In genomic region chrX:25003066-25003849, GRCh38 we compare ENCODE assay signal across 14 cellular contexts. TPM values are rescaled to one million over a fixed set of nuclear protein-coding genes. Genes with fewer than 3 reads are reported as not detected.
A peak's percentile ranks its signal among the peaks of the same experiment; 100 is the strongest.
DNase-seq lines count a peak whose midpoint lies in the region; ATAC-seq lines count a peak whose summit lies in the region.
"Had no signal": no experiment of that assay in that cellular context is flagged by ENCODE, and none has a peak within 500 bp of the region (broad histone marks: within the 10 kb centered on the region; RNA-seq: fewer than 3 reads in every experiment).

No MANE protein-coding gene starts in this region.

- DNase-seq in COLO668 (lab: John Stamatoyannopoulos, UW; ENCODE audit: unreplicated experiment) (peak; percentile 3), DMS 273 (lab: John Stamatoyannopoulos, UW; ENCODE audit: unreplicated experiment) (no peak), activated gamma-delta T cell (lab: John Stamatoyannopoulos, UW) (no peak), pons (ENCODE audit: low spot score) (no peak)
- no peak for DNase-seq in effector memory CD8-positive, alpha-beta T cell
- no peak for DNase-seq in naive thymus-derived CD4-positive, alpha-beta T cell
- DNase-seq: COR-L47, MM.1S, spleen had no signal

- peaks cover 5% of the 10 kb centered on the region for H3K36me3 Mint-ChIP-seq in IgD-negative memory B cell
- H3K36me3 Mint-ChIP-seq in effector memory CD8-positive, alpha-beta T cell (ENCODE audit: insufficient read depth): peaks cover 8% of the 10 kb centered on the region
- H3K36me3 Mint-ChIP-seq in naive thymus-derived CD4-positive, alpha-beta T cell: peaks cover 0 to 2% (median 0%) of the 10 kb centered on the region in 5 donors

- CTCF ChIA-PET in naive thymus-derived CD4-positive, alpha-beta T cell (lab: Charles Lee): no interaction called here

- H3K27me3 Mint-ChIP-seq in IgD-negative memory B cell: peaks cover 33% of the 10 kb centered on the region
- peaks cover 33 to 45% of the 10 kb centered on the region in 2 donors for H3K27me3 Mint-ChIP-seq in effector memory CD8-positive, alpha-beta T cell
- H3K27me3 Mint-ChIP-seq in naive thymus-derived CD4-positive, alpha-beta T cell: peaks cover 20 to 47% (median 38%) of the 10 kb centered on the region in 5 donors

- intact Hi-C loops in naive thymus-derived CD4-positive, alpha-beta T cell (cut with micrococcal nuclease): no loop called here

- no peak overlapping the region for H3K27ac Mint-ChIP-seq in IgD-negative memory B cell
- H3K27ac Mint-ChIP-seq in effector memory CD8-positive, alpha-beta T cell: no peak overlapping the region
- peak overlapping the region in 1 of 9 donors; percentile 58 for H3K27ac Mint-ChIP-seq in naive thymus-derived CD4-positive, alpha-beta T cell

- peaks cover 0 to 8% (median 8%) of the 10 kb centered on the region in 3 donors for H3K4me1 Mint-ChIP-seq in IgD-negative memory B cell
- peaks cover 7 to 15% of the 10 kb centered on the region in 2 donors for H3K4me1 Mint-ChIP-seq in effector memory CD8-positive, alpha-beta T cell (ENCODE audit: low read depth in 2 of 2)
- H3K4me1 Mint-ChIP-seq in naive thymus-derived CD4-positive, alpha-beta T cell: peaks cover 6 to 19% (median 13%) of the 10 kb centered on the region in 7 donors

- POLR2A ChIA-PET in naive thymus-derived CD4-positive, alpha-beta T cell (lab: Charles Lee): no interaction called here

- no peaks in the 10 kb centered on the region for H3K4me1 ChIP-seq in naive thymus-derived CD4-positive, alpha-beta T cell (ENCODE audit: control insufficient read depth in 2 of 2, insufficient read depth in 2 of 2, low read length in 2 of 2)

- no peak overlapping the region for H3K4me3 ChIP-seq in naive thymus-derived CD4-positive, alpha-beta T cell (ENCODE audit: low read length)
- H3K4me3 ChIP-seq: GM12878 had no signal

- no peaks in the 10 kb centered on the region for H3K36me3 ChIP-seq in naive thymus-derived CD4-positive, alpha-beta T cell (ENCODE audit: control insufficient read depth in 2 of 3, insufficient read depth in 3 of 3, low read length in 3 of 3)
- H3K36me3 ChIP-seq: spleen had no signal

- no peaks in the 10 kb centered on the region for H3K9me3 ChIP-seq in naive thymus-derived CD4-positive, alpha-beta T cell (ENCODE audit: control insufficient read depth in 2 of 3, low read length in 3 of 3)
- H3K9me3 ChIP-seq: spleen had no signal

- H3K9me3 Mint-ChIP-seq in IgD-negative memory B cell: peaks cover 0 to 3% (median 0%) of the 10 kb centered on the region in 3 donors
- no peaks in the 10 kb centered on the region for H3K9me3 Mint-ChIP-seq in effector memory CD8-positive, alpha-beta T cell
- peaks cover 0 to 5% (median 0%) of the 10 kb centered on the region in 11 donors for H3K9me3 Mint-ChIP-seq in naive thymus-derived CD4-positive, alpha-beta T cell

- H3K4me3 Mint-ChIP-seq in IgD-negative memory B cell: peak overlapping the region in 3 of 4 donors; percentile 17 to 70 (median 21)
- peak overlapping the region; percentile 8 to 32 for H3K4me3 Mint-ChIP-seq in effector memory CD8-positive, alpha-beta T cell
- H3K4me3 Mint-ChIP-seq in naive thymus-derived CD4-positive, alpha-beta T cell: peak overlapping the region in 6 of 10 donors; percentile 39 to 91 (median 56)

- no peak overlapping the region for H3K27ac ChIP-seq in naive thymus-derived CD4-positive, alpha-beta T cell (ENCODE audit: low read depth, low read length)
- H3K27ac ChIP-seq: epithelial cell of prostate, spleen had no signal

- H3K27me3 ChIP-seq in naive thymus-derived CD4-positive, alpha-beta T cell (ENCODE audit: control insufficient read depth in 2 of 2, insufficient read depth in 2 of 2, low read length in 2 of 2): no peaks in the 10 kb centered on the region

- no peak for ATAC-seq in effector memory CD8-positive, alpha-beta T cell (replicated peaks)
- no peak for ATAC-seq in naive thymus-derived CD4-positive, alpha-beta T cell
- ATAC-seq in GM19397 (IDR thresholded peaks at IDR 0.05; ENCODE audit: unreplicated experiment): no peak
- ATAC-seq: GM12878 had no signal

RNA-seq across cellular contexts. Expression of gene ARX, which starts 12.5 kb away (rescaled TPM):
- not detected for polyA plus RNA-seq in IgD-negative memory B cell
- not detected for total RNA-seq in naive thymus-derived CD4-positive, alpha-beta T cell
- polyA plus RNA-seq in naive thymus-derived CD4-positive, alpha-beta T cell: not detected
- total RNA-seq: GM12878, lung microvascular endothelial cell had no signal
- polyA plus RNA-seq: spleen had no signal
